In the genomic region with DNA sequence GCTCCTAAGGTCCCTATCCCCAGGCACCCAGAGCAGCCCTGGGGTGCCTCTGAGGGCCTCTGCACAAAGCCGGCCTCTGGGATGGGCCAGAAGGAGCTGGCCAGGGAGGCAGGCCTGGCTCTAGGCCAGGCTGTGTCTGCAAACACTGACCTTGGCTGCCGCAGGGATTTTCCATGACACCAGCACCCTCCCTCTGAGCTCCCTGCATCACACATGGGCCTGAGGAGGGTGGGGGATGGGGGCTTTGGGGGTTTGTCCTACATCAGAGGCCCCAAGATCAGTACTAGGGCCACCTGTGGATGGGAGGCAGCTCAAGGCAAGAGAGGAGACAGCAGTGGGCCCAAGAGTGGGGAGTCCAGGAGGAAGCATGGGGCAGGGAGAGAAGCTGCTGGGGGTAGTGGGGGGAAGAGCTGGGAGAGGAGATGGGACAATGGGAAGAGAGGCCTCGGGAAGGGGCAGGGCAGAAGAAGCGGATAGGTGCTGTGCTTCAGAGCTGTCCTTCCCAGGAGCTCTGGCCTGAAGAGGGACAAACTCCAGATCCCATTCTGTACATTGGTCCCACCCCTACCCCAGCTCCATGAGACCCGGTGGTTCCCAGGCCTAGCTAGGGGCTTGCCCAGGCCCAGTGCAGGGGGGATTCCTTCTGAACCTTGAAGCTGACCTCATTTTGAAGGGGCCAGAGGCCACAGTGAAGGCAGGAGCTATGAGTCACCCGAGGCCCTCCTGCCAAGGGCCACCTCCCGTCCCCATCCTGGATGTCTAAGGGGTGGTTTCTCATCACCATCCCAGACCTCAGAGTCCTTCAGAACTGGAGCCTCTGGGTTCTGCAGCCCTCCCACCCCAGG, we compare ENCODE assay signal across 9 cellular contexts. TPM values are rescaled to one million over a fixed set of nuclear protein-coding genes. Genes with fewer than 3 reads are reported as not detected.
DNase-seq lines count a peak whose midpoint lies in the region; ATAC-seq and TF ChIP-seq lines count a peak whose summit lies in the region.
"Had no signal": no experiment of that assay in that cellular context is flagged by ENCODE, and none has a peak within 500 bp of the region (broad histone marks: within the 10 kb centered on the region; RNA-seq: fewer than 3 reads in every experiment).

No MANE protein-coding gene starts in this region.

- H3K4me1 ChIP-seq in gastrocnemius medialis = peaks cover 34 to 54% of the 10 kb centered on the region in 2 donors

- no peaks in the 10 kb centered on the region for H3K4me1 Mint-ChIP-seq in stimulated activated effector memory CD8-positive, alpha-beta T cell treated with anti-CD3 and anti-CD28 coated beads, Interleukin-12 subunit alpha, Interleukin-12 subunit beta, amount 100 ng/mL, for 72 hours
- H3K4me1 Mint-ChIP-seq: activated naive CD4-positive, alpha-beta T cell treated with anti-CD3 and anti-CD28 coated beads, Interleukin-2, amount 50 U/mL, for 24 hours had no signal

- H3K9me3 ChIP-seq in WERI-Rb-1 (ENCODE audit: severe bottlenecking) (peaks cover 2% of the 10 kb centered on the region), gastrocnemius medialis (no peaks in the 10 kb centered on the region)

- TF ChIP-seq POLR2A in gastrocnemius medialis (IDR thresholded peaks at IDR 0.05) = no peak

- H3K4me3 ChIP-seq in WERI-Rb-1 (ENCODE audit: low read depth, low read length) (no peak overlapping the region), gastrocnemius medialis (no peak overlapping the region)

- H3K27ac ChIP-seq in WERI-Rb-1 = peak overlapping the region; percentile 31
- H3K27ac ChIP-seq in gastrocnemius medialis = peak overlapping the region in 3 of 4 donors; percentile 58 to 89 (median 80)

- peak; percentile 23 for DNase-seq in GM04503 (ENCODE audit: low read depth)
- DNase-seq in WERI-Rb-1 = peak; percentile 71
- DNase-seq in left ventricle myocardium superior = peak; percentile 94
- peak; percentile 60 to 85 for DNase-seq in gastrocnemius medialis
- no peak for DNase-seq in stimulated activated effector memory CD8-positive, alpha-beta T cell treated with anti-CD3 and anti-CD28 coated beads, Interleukin-12 subunit alpha, Interleukin-12 subunit beta, amount 100 ng/mL, for 72 hours (ENCODE audit: low spot score in 2 of 2)
- DNase-seq in stimulated activated CD4-positive, alpha-beta T cell treated with anti-CD3 and anti-CD28 coated beads, Interleukin-4, amount 100 ng/mL, for 24 hours = no peak
- no peak for DNase-seq in GDM1 (lab: John Stamatoyannopoulos, UW)
- DNase-seq in activated naive CD4-positive, alpha-beta T cell (lab: John Stamatoyannopoulos, UW) = no peak

- H3K9me3 Mint-ChIP-seq in stimulated activated effector memory CD8-positive, alpha-beta T cell treated with anti-CD3 and anti-CD28 coated beads, Interleukin-12 subunit alpha, Interleukin-12 subunit beta, amount 100 ng/mL, for 72 hours = no peaks in the 10 kb centered on the region
- H3K9me3 Mint-ChIP-seq: activated naive CD4-positive, alpha-beta T cell treated with anti-CD3 and anti-CD28 coated beads, Interleukin-2, amount 50 U/mL, for 24 hours had no signal

- peak; percentile 85 for ATAC-seq in left ventricle myocardium superior
- ATAC-seq in gastrocnemius medialis = peak; percentile 51 to 60
- no peak for ATAC-seq in stimulated activated effector memory CD8-positive, alpha-beta T cell treated with anti-CD3 and anti-CD28 coated beads, Interleukin-12 subunit alpha, Interleukin-12 subunit beta, amount 100 ng/mL, for 72 hours

- H3K36me3 Mint-ChIP-seq in stimulated activated effector memory CD8-positive, alpha-beta T cell treated with anti-CD3 and anti-CD28 coated beads, Interleukin-12 subunit alpha, Interleukin-12 subunit beta, amount 100 ng/mL, for 72 hours = no peaks in the 10 kb centered on the region
- H3K36me3 Mint-ChIP-seq: activated naive CD4-positive, alpha-beta T cell treated with anti-CD3 and anti-CD28 coated beads, Interleukin-2, amount 50 U/mL, for 24 hours had no signal

- H3K36me3 ChIP-seq in WERI-Rb-1 (peaks cover 9% of the 10 kb centered on the region), gastrocnemius medialis (no peaks in the 10 kb centered on the region)

- no peak overlapping the region for H3K4me3 Mint-ChIP-seq in stimulated activated effector memory CD8-positive, alpha-beta T cell treated with anti-CD3 and anti-CD28 coated beads, Interleukin-12 subunit alpha, Interleukin-12 subunit beta, amount 100 ng/mL, for 72 hours
- H3K4me3 Mint-ChIP-seq: activated naive CD4-positive, alpha-beta T cell treated with anti-CD3 and anti-CD28 coated beads, Interleukin-2, amount 50 U/mL, for 24 hours had no signal

- no peak overlapping the region for H3K27ac Mint-ChIP-seq in stimulated activated effector memory CD8-positive, alpha-beta T cell treated with anti-CD3 and anti-CD28 coated beads, Interleukin-12 subunit alpha, Interleukin-12 subunit beta, amount 100 ng/mL, for 72 hours
- H3K27ac Mint-ChIP-seq: activated naive CD4-positive, alpha-beta T cell treated with anti-CD3 and anti-CD28 coated beads, Interleukin-2, amount 50 U/mL, for 24 hours had no signal

- no peak for TF ChIP-seq CTCF in WERI-Rb-1 (IDR thresholded peaks at IDR 0.05; ENCODE audit: low read depth, low read length)
- no peak for TF ChIP-seq CTCF in gastrocnemius medialis (IDR thresholded peaks at IDR 0.05 in 4 of 5, conservative IDR thresholded peaks at IDR 0.05 in 1 of 5)

- H3K27me3 ChIP-seq in WERI-Rb-1 (ENCODE audit: insufficient read depth, low read depth, severe bottlenecking) = no peaks in the 10 kb centered on the region
- no peaks in the 10 kb centered on the region for H3K27me3 ChIP-seq in gastrocnemius medialis

- in situ Hi-C loops in gastrocnemius medialis (cut with MboI; ENCODE audit: low sequenced_read_pairs in 4 of 4) = no loop called here

- intact Hi-C loops in left ventricle myocardium superior (cut with micrococcal nuclease) = no loop called here
- intact Hi-C loops in gastrocnemius medialis (cut with DNase I; ENCODE audit: low total_unique reads) = no loop called here

RNA-seq across cellular contexts. Expression of a gene that starts 28.0 kb away (rescaled TPM):
- total RNA-seq in left ventricle myocardium superior (2.8 TPM), gastrocnemius medialis (10 to 100 TPM in 1 of 4 donors, 1 to 10 TPM in 1, under 1 TPM in 2; 0.80 to 11.6 (median 1.2) TPM)

RNA-seq across cellular contexts. Expression of a gene that starts 43.5 kb away (rescaled TPM):
- total RNA-seq in left ventricle myocardium superior = 19.9 TPM
- total RNA-seq in gastrocnemius medialis = 10 to 100 TPM; 37.8 to 54.5 (median 45.9) TPM

Comparison
In these comparisons a context has a peak if more than half of its experiments do, and no peak if none do; other contexts are left out.
1. DNase-seq: peak in GM04503 (single experiment), WERI-Rb-1 (single experiment), left ventricle myocardium superior (single experiment) and gastrocnemius medialis (2 of 2); none in stimulated activated effector memory CD8-positive, alpha-beta T cell treated with anti-CD3 and anti-CD28 coated beads, Interleukin-12 subunit alpha, Interleukin-12 subunit beta, amount 100 ng/mL, for 72 hours (0 of 2), stimulated activated CD4-positive, alpha-beta T cell treated with anti-CD3 and anti-CD28 coated beads, Interleukin-4, amount 100 ng/mL, for 24 hours (single experiment), GDM1 (single experiment) and activated naive CD4-positive, alpha-beta T cell (0 of 4).